Comparison of ENCODE assay signal across 1 cellular context in genomic region chr18:63476666-63477065, GRCh38.
TF ChIP-seq lines count a peak whose summit lies in the region.

Gene SERPINB5 (plus strand): TSS chr18:63476958. CDS start chr18:63484429, 7,471 bp downstream.

TF ChIP-seq in HCT116, 20 proteins besides CTCF, POLR2A, EP300 and RAD21 (continued from another document):
- peak; percentile 44; the same call in 1 of the 2 replicates for TF ChIP-seq MAX (IDR thresholded peaks at IDR 0.05)
- peak; percentile 5 for TF ChIP-seq YY1 (IDR thresholded peaks at IDR 0.05; ENCODE audit: extremely low read depth, insufficient replicate concordance, low read depth, low read length)
- no peak for TF ChIP-seq SRF (IDR thresholded peaks at IDR 0.05; ENCODE audit: low read depth)
- no peak for TF ChIP-seq ZNF274 (IDR thresholded peaks at IDR 0.05; ENCODE audit: low read depth, low read length)
- TF ChIP-seq JUND (IDR thresholded peaks at IDR 0.05): no peak
